ENCODE assay signal across 10 cellular contexts in the genomic region with DNA sequence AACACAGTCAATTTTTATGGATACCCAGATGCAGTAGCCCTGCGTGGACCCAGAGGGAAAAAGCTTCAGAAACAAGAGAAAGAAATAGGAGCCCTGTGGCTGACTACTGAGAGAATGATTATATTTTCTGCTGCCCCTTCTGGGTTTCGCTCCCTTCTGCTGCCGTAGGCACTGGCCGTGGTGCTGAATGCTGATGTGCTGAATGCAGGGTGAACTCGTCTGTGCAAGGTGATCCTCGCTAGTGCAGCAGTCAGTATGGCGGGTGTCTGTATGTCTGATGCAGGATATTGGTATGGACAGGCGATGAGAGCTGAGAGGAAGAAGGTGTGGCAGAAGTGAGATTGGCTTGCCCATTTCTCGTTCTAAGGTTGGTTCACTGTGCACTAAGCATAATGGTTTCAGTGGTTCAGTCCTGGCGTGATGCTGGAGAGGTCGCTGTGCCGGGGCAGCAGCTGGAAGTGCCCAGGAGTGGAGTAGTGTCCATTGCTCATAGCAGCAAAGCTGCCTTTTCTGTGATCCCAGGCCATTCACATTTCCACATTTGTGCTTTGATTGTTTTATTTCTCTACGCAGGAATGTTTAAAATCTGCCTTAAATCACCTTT.
A peak's percentile ranks its signal among the peaks of the same experiment; 100 is the strongest.
DNase-seq lines count a peak whose midpoint lies in the region; TF ChIP-seq lines count a peak whose summit lies in the region.
"Had no signal": no experiment of that assay in that cellular context is flagged by ENCODE, and none has a peak within 500 bp of the region (broad histone marks: within the 10 kb centered on the region; RNA-seq: fewer than 3 reads in every experiment).

No MANE protein-coding gene starts in this region.

- no peak for TF ChIP-seq EP300 in transverse colon (IDR thresholded peaks at IDR 0.05; ENCODE audit: low read depth)
- TF ChIP-seq EP300 in esophagus muscularis mucosa (IDR thresholded peaks at IDR 0.05): no peak

- H3K36me3 ChIP-seq in transverse colon (no peaks in the 10 kb centered on the region), esophagus muscularis mucosa (no peaks in the 10 kb centered on the region)
- H3K36me3 ChIP-seq: right lobe of liver, upper lobe of left lung had no signal

- H3K4me3 ChIP-seq in transverse colon: no peak overlapping the region
- H3K4me3 ChIP-seq in esophagus muscularis mucosa: no peak overlapping the region
- H3K4me3 ChIP-seq: right lobe of liver, upper lobe of left lung had no signal

- intact Hi-C loops in transverse colon (cut with DNase I; ENCODE audit: low total_unique reads): no loop called here
- intact Hi-C loops in esophagus muscularis mucosa (cut with DNase I): no loop called here

- no peaks in the 10 kb centered on the region for H3K4me1 ChIP-seq in transverse colon
- no peaks in the 10 kb centered on the region for H3K4me1 ChIP-seq in esophagus muscularis mucosa
- H3K4me1 ChIP-seq: right lobe of liver, upper lobe of left lung had no signal

- no peaks in the 10 kb centered on the region for H3K27me3 ChIP-seq in transverse colon
- H3K27me3 ChIP-seq in esophagus muscularis mucosa: peaks cover 0 to 6% (median 0%) of the 10 kb centered on the region in 4 donors
- H3K27me3 ChIP-seq: right lobe of liver, upper lobe of left lung had no signal

- in situ Hi-C loops in transverse colon (cut with MboI; ENCODE audit: low pct_ligation_motif_present in 1 of 4, low pct_unique_long_range_greater_than_20kb in 1 of 4, low sequenced_read_pairs in 3 of 4): no loop called here

- WGBS in transverse colon (ENCODE audit: low coverage in 1 of 2), 2 donors: 28 to 44% methylated on average over 11 to 13 of the region's 13 CpGs
- WGBS in esophagus muscularis mucosa: 44% methylated on average over 12 of the region's 13 CpGs

- no peak for TF ChIP-seq CTCF in transverse colon (IDR thresholded peaks at IDR 0.05)
- no peak for TF ChIP-seq CTCF in esophagus muscularis mucosa (IDR thresholded peaks at IDR 0.05)

- peak; percentile 54 for DNase-seq in EH (ENCODE audit: low read depth)
- peak; percentile 61 to 72 for DNase-seq in Kasumi-1 (lab: John Stamatoyannopoulos, UW)
- peak; percentile 84 for DNase-seq in astrocyte of the hippocampus (ENCODE audit: low read depth, low spot score)
- peak; percentile 33 for DNase-seq in kidney tubule cell (ENCODE audit: low spot score)
- DNase-seq in transverse colon: no peak
- no peak for DNase-seq in NOMO-1 (lab: John Stamatoyannopoulos, UW; ENCODE audit: unreplicated experiment in 2 of 2)
- no peak for DNase-seq in esophagus muscularis mucosa (ENCODE audit: extremely low spot score)
- DNase-seq in NCI-H1105 (lab: John Stamatoyannopoulos, UW): no peak
- DNase-seq: right lobe of liver, upper lobe of left lung had no signal

- H3K9me3 ChIP-seq in transverse colon: no peaks in the 10 kb centered on the region
- H3K9me3 ChIP-seq in esophagus muscularis mucosa: no peaks in the 10 kb centered on the region
- H3K9me3 ChIP-seq: right lobe of liver, upper lobe of left lung had no signal

- H3K27ac ChIP-seq in transverse colon (no peak overlapping the region), esophagus muscularis mucosa (replicated peaks in 1 of 4) (no peak overlapping the region)
- H3K27ac ChIP-seq: right lobe of liver, upper lobe of left lung had no signal

- TF ChIP-seq POLR2A in transverse colon (IDR thresholded peaks at IDR 0.05) (no peak), esophagus muscularis mucosa (IDR thresholded peaks at IDR 0.05; ENCODE audit: low read depth) (no peak)

Comparison
In these comparisons a context has a peak if more than half of its experiments do, and no peak if none do; other contexts are left out.
1. DNase-seq: peak in EH (single experiment), Kasumi-1 (2 of 2), astrocyte of the hippocampus (single experiment) and kidney tubule cell (single experiment); none in transverse colon (single experiment), NOMO-1 (0 of 2), esophagus muscularis mucosa (single experiment) and NCI-H1105 (single experiment).